Comparison of ENCODE assay signal across 8 cellular contexts in the genomic region with DNA sequence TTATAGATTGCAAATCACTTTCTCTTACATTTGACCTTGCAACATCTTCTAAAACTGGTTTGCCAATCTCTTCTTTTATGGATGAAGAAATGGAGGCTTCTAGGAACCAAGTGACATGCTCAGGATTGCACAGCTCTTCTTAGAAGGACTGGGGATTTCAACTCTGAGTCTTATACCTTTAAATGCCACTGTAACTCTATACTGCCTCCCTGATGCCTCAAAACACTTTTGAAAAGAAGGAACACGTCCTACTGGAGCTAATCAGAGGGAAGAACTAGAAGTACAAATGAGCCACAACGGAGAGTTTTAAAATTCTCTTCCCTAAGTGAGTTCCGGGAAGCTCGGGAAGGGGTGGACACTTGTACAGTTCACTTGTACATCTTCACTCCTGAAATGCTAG. TPM values are rescaled to one million over a fixed set of nuclear protein-coding genes. Genes with fewer than 3 reads are reported as not detected.
DNase-seq lines count a peak whose midpoint lies in the region; ATAC-seq and TF ChIP-seq lines count a peak whose summit lies in the region.

No MANE protein-coding gene starts in this region.

- peak overlapping the region; percentile 90 for H3K4me2 ChIP-seq in SK-N-SH

- H3K4me3 ChIP-seq in H7 (ENCODE audit: insufficient read depth, low read depth, low read length) = peak overlapping the region; percentile 41
- peak overlapping the region; percentile 86 to 95 for H3K4me3 ChIP-seq in SK-N-SH (ENCODE audit: low read depth in 2 of 2, low read length in 1 of 2)
- peak overlapping the region; percentile 89 for H3K4me3 ChIP-seq in retinal pigment epithelial cell (ENCODE audit: low read length)

- TF ChIP-seq CTCF in SK-N-SH (IDR thresholded peaks at IDR 0.05) (no peak), retinal pigment epithelial cell (conservative IDR thresholded peaks at IDR 0.05; ENCODE audit: low read depth, low read length) (no peak)

- H3K27ac ChIP-seq in SK-N-SH (ENCODE audit: low read depth in 2 of 2, low read length in 1 of 2) = peak overlapping the region; percentile 5 to 34; a peak in 2 of 4 replicates

- TF ChIP-seq RAD21 in SK-N-SH (IDR thresholded peaks at IDR 0.05; ENCODE audit: low read length) = no peak

- no peak overlapping the region; the same call in 1 of the 2 replicates for H3K9ac ChIP-seq in SK-N-SH

- POLR2A ChIA-PET in SK-N-SH (lab: Yijun Ruan, JAX) = no interaction called here

- H3K36me3 ChIP-seq in H7 (replicated peaks; ENCODE audit: control insufficient read depth, insufficient read depth, low read length) (no peaks in the 10 kb centered on the region), SK-N-SH (replicated peaks in 1 of 2; ENCODE audit: control insufficient read depth in 1 of 2, insufficient read depth in 2 of 2, low read length in 1 of 2) (no peaks in the 10 kb centered on the region)

- ATAC-seq in GM18870 (IDR thresholded peaks at IDR 0.05; ENCODE audit: unreplicated experiment) = no peak

- H3F3A ChIP-seq in SK-N-SH (replicated peaks; ENCODE audit: insufficient read depth) = no peaks in the 10 kb centered on the region

- TF ChIP-seq EP300 in SK-N-SH (IDR thresholded peaks at IDR 0.05; ENCODE audit: borderline replicate concordance in 1 of 2, low read depth in 1 of 2, low read length in 1 of 2) = no peak

- peak overlapping the region; percentile 97 for H2AFZ ChIP-seq in SK-N-SH (ENCODE audit: low read depth)

- CTCF ChIA-PET in SK-N-SH (lab: Yijun Ruan, JAX) = interaction anchor here (1.3 to 2.1 kb wide), 2 partner anchors 17 to 47 kb away, joined by 3 to 10 read pairs; no protein-coding TSS in a partner anchor

- H3K4me1 ChIP-seq in SK-N-SH (ENCODE audit: control insufficient read depth in 1 of 2, insufficient read depth in 2 of 2, low read depth in 1 of 2, low read length in 1 of 2) = peaks cover 0 to 8% of the 10 kb centered on the region in 2 experiments; a peak in 1 of 4 replicates

- no peaks in the 10 kb centered on the region for H3K9me3 ChIP-seq in SK-N-SH

- H3K79me2 ChIP-seq in SK-N-SH (ENCODE audit: insufficient read depth) = no peaks in the 10 kb centered on the region; the same call in 1 of the 2 replicates

- no peaks in the 10 kb centered on the region for H4K20me1 ChIP-seq in SK-N-SH (ENCODE audit: insufficient read depth)

- peak; percentile 10 for DNase-seq in H7
- DNase-seq in SK-N-SH = no peak
- peak; percentile 5 for DNase-seq in glomerular visceral epithelial cell (ENCODE audit: extremely low spot score)
- no peak for DNase-seq in retinal pigment epithelial cell (ENCODE audit: low read depth)
- no peak for DNase-seq in stimulated activated CD4-positive, alpha-beta T cell treated with anti-CD3 and anti-CD28 coated beads, Interleukin-4, amount 100 ng/mL, for 1 hour
- DNase-seq in AG20443 (ENCODE audit: low spot score) = no peak
- no peak for DNase-seq in HuH-7 (ENCODE audit: low spot score)

- H3K9me2 ChIP-seq in SK-N-SH = no peaks in the 10 kb centered on the region

- H3K27me3 ChIP-seq in H7 (ENCODE audit: control insufficient read depth, insufficient read depth, low read length) = peaks cover 34% of the 10 kb centered on the region
- H3K27me3 ChIP-seq in SK-N-SH (ENCODE audit: insufficient read depth) = peaks cover 10% of the 10 kb centered on the region; the same call in 1 of the 2 replicates

- 5% methylated on average over 4 of the region's 4 CpGs for WGBS in SK-N-SH (ENCODE audit: low lambda C conversion rate)

TF ChIP-seq in SK-N-SH, 30 proteins besides CTCF, POLR2A, EP300 and RAD21:
- TF ChIP-seq, protein P1, sequence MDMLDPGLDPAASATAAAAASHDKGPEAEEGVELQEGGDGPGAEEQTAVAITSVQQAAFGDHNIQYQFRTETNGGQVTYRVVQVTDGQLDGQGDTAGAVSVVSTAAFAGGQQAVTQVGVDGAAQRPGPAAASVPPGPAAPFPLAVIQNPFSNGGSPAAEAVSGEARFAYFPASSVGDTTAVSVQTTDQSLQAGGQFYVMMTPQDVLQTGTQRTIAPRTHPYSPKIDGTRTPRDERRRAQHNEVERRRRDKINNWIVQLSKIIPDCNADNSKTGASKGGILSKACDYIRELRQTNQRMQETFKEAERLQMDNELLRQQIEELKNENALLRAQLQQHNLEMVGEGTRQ (IDR thresholded peaks at IDR 0.05; ENCODE audit: borderline replicate concordance, low read depth, low read length) = no peak
- TF ChIP-seq RXRA (IDR thresholded peaks at IDR 0.05; ENCODE audit: borderline replicate concordance, low read depth) (no peak), SIN3A (IDR thresholded peaks at IDR 0.05; ENCODE audit: borderline replicate concordance, low read depth, low read length) (no peak), ELF1 (IDR thresholded peaks at IDR 0.05) (no peak)
- TF ChIP-seq, protein P2, sequence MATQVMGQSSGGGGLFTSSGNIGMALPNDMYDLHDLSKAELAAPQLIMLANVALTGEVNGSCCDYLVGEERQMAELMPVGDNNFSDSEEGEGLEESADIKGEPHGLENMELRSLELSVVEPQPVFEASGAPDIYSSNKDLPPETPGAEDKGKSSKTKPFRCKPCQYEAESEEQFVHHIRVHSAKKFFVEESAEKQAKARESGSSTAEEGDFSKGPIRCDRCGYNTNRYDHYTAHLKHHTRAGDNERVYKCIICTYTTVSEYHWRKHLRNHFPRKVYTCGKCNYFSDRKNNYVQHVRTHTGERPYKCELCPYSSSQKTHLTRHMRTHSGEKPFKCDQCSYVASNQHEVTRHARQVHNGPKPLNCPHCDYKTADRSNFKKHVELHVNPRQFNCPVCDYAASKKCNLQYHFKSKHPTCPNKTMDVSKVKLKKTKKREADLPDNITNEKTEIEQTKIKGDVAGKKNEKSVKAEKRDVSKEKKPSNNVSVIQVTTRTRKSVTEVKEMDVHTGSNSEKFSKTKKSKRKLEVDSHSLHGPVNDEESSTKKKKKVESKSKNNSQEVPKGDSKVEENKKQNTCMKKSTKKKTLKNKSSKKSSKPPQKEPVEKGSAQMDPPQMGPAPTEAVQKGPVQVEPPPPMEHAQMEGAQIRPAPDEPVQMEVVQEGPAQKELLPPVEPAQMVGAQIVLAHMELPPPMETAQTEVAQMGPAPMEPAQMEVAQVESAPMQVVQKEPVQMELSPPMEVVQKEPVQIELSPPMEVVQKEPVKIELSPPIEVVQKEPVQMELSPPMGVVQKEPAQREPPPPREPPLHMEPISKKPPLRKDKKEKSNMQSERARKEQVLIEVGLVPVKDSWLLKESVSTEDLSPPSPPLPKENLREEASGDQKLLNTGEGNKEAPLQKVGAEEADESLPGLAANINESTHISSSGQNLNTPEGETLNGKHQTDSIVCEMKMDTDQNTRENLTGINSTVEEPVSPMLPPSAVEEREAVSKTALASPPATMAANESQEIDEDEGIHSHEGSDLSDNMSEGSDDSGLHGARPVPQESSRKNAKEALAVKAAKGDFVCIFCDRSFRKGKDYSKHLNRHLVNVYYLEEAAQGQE (IDR thresholded peaks at IDR 0.05; ENCODE audit: low read depth, low read length) = no peak
TF ChIP-seq in SK-N-SH: peak in this region for 0.

RNA-seq across cellular contexts. Expression of a gene that starts 1.0 kb away (rescaled TPM):
- 0.21 and 0.30 TPM in 2 replicates for total RNA-seq in H7 (2014; rRNA removed; shearing (Covaris generic))
- polyA plus RNA-seq in SK-N-SH (2012; rRNA removed) = 1.7 and 2.5 TPM in 2 replicates
- 2.0 and 2.3 TPM in 2 replicates for polyA plus RNA-seq in SK-N-SH (2012; cell fraction: cytosol; rRNA removed)
- polyA plus RNA-seq in SK-N-SH (2012; cell fraction: nucleus; rRNA removed) = 1.5 and 2.3 TPM in 2 replicates

Comparison
In these comparisons a context has a peak if more than half of its experiments do, and no peak if none do; other contexts are left out.
1. DNase-seq: peak in H7 (single experiment) and glomerular visceral epithelial cell (single experiment); none in SK-N-SH (single experiment), retinal pigment epithelial cell (single experiment), stimulated activated CD4-positive, alpha-beta T cell treated with anti-CD3 and anti-CD28 coated beads, Interleukin-4, amount 100 ng/mL, for 1 hour (single experiment), AG20443 (single experiment) and HuH-7 (single experiment).
2. Peak in every context shown above with its lines, with median percentiles within 50 percentile points of each other: H3K4me3 ChIP-seq.